In genomic region chr9:4799775-4800174, GRCh38 we compare ENCODE assay signal across 1 cellular context.
TF ChIP-seq lines count a peak whose summit lies in the region.

No MANE protein-coding gene starts in this region.

TF ChIP-seq in K562, 482 proteins besides CTCF, POLR2A, EP300 and RAD21 (continued from another document and continues in another):
- TF ChIP-seq, protein P1, sequence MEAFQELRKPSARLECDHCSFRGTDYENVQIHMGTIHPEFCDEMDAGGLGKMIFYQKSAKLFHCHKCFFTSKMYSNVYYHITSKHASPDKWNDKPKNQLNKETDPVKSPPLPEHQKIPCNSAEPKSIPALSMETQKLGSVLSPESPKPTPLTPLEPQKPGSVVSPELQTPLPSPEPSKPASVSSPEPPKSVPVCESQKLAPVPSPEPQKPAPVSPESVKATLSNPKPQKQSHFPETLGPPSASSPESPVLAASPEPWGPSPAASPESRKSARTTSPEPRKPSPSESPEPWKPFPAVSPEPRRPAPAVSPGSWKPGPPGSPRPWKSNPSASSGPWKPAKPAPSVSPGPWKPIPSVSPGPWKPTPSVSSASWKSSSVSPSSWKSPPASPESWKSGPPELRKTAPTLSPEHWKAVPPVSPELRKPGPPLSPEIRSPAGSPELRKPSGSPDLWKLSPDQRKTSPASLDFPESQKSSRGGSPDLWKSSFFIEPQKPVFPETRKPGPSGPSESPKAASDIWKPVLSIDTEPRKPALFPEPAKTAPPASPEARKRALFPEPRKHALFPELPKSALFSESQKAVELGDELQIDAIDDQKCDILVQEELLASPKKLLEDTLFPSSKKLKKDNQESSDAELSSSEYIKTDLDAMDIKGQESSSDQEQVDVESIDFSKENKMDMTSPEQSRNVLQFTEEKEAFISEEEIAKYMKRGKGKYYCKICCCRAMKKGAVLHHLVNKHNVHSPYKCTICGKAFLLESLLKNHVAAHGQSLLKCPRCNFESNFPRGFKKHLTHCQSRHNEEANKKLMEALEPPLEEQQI (IDR thresholded peaks at IDR 0.05) = peak; percentile 87
- TF ChIP-seq NFE2 (IDR thresholded peaks at IDR 0.05; ENCODE audit: low read depth) (peak; percentile 61; the same call in 1 of the 2 replicates), YY1 (IDR thresholded peaks at IDR 0.05; ENCODE audit: borderline replicate concordance in 1 of 3, control insufficient read depth in 1 of 3, extremely low read depth in 1 of 3, insufficient read depth in 3 of 3, insufficient read length in 1 of 3, insufficient replicate concordance in 2 of 3, low read depth in 1 of 3, low read length in 2 of 3) (peak in 1 of 3 experiments; percentile 40), ZEB2 (IDR thresholded peaks at IDR 0.05) (peak; percentile 37; the same call in 1 of the 2 replicates), MYC (IDR thresholded peaks at IDR 0.05; ENCODE audit: low read depth, low read length) (peak; percentile 67), MYC (CRISPR knock-in tag; IDR thresholded peaks at IDR 0.05; ENCODE audit: borderline replicate concordance, low read depth) (no peak), SMAD3 (CRISPR knock-in tag; conservative IDR thresholded peaks at IDR 0.05) (peak; percentile 77; the same call in 1 of the 2 replicates), JUN (IDR thresholded peaks at IDR 0.05; ENCODE audit: borderline replicate concordance, low read depth, low read length) (0 out of 2 replicates have a peak, but pooled peaks have one; percentile 22), JUN (CRISPR knock-in tag; IDR thresholded peaks at IDR 0.05; ENCODE audit: borderline replicate concordance) (no peak), TFAP4 (CRISPR knock-in tag; IDR thresholded peaks at IDR 0.05; ENCODE audit: borderline replicate concordance) (peak; percentile 24; the same call in 1 of the 2 replicates), BCOR (IDR thresholded peaks at IDR 0.05) (peak; percentile 62), HNRNPLL (IDR thresholded peaks at IDR 0.05; ENCODE audit: low read depth, low read length, poor library complexity, severe bottlenecking) (no peak), RNF2 (IDR thresholded peaks at IDR 0.05) (peak; percentile 73; the same call in 1 of the 2 replicates), ARID1B (IDR thresholded peaks at IDR 0.05) (peak; percentile 98), DPF2 (IDR thresholded peaks at IDR 0.05) (peak; percentile 95), HDAC3 (IDR thresholded peaks at IDR 0.05; ENCODE audit: borderline replicate concordance, partially characterized antibody) (peak; percentile 88), MYNN (IDR thresholded peaks at IDR 0.05) (peak; percentile 99), MYNN (CRISPR knock-in tag; IDR thresholded peaks at IDR 0.05) (no peak), PHB2 (IDR thresholded peaks at IDR 0.05; ENCODE audit: low read depth) (peak; percentile 89), HMBOX1 (IDR thresholded peaks at IDR 0.05) (peak; percentile 71), MAFG (tag; conservative IDR thresholded peaks at IDR 0.05) (peak; percentile 53), TEAD4 (IDR thresholded peaks at IDR 0.05; ENCODE audit: low read length) (peak; percentile 98), TEAD4 (CRISPR knock-in tag; IDR thresholded peaks at IDR 0.05; ENCODE audit: borderline replicate concordance) (no peak), FOXK1 (CRISPR knock-in tag; IDR thresholded peaks at IDR 0.05; ENCODE audit: borderline replicate concordance) (no peak), JUND (IDR thresholded peaks at IDR 0.05; ENCODE audit: borderline replicate concordance, low read depth, low read length) (peak; percentile 68), JUND (tag; IDR thresholded peaks at IDR 0.05; ENCODE audit: borderline replicate concordance, low read depth, low read length) (peak; percentile 28; the same call in 1 of the 3 replicates), NELFE (IDR thresholded peaks at IDR 0.05; ENCODE audit: insufficient read depth, insufficient read length) (no peak), L3MBTL2 (IDR thresholded peaks at IDR 0.05) (peak; percentile 75), SIN3A (IDR thresholded peaks at IDR 0.05; ENCODE audit: borderline replicate concordance in 2 of 2, control insufficient read depth in 1 of 2, low read depth in 2 of 2, low read length in 2 of 2) (no peak), MTA2 (IDR thresholded peaks at IDR 0.05; ENCODE audit: low read depth) (peak; percentile 97), FOSL1 (tag; conservative IDR thresholded peaks at IDR 0.05) (peak; percentile 58; the same call in 1 of the 2 replicates), CC2D1A (IDR thresholded peaks at IDR 0.05) (peak; percentile 88)
- TF ChIP-seq, protein P2, sequence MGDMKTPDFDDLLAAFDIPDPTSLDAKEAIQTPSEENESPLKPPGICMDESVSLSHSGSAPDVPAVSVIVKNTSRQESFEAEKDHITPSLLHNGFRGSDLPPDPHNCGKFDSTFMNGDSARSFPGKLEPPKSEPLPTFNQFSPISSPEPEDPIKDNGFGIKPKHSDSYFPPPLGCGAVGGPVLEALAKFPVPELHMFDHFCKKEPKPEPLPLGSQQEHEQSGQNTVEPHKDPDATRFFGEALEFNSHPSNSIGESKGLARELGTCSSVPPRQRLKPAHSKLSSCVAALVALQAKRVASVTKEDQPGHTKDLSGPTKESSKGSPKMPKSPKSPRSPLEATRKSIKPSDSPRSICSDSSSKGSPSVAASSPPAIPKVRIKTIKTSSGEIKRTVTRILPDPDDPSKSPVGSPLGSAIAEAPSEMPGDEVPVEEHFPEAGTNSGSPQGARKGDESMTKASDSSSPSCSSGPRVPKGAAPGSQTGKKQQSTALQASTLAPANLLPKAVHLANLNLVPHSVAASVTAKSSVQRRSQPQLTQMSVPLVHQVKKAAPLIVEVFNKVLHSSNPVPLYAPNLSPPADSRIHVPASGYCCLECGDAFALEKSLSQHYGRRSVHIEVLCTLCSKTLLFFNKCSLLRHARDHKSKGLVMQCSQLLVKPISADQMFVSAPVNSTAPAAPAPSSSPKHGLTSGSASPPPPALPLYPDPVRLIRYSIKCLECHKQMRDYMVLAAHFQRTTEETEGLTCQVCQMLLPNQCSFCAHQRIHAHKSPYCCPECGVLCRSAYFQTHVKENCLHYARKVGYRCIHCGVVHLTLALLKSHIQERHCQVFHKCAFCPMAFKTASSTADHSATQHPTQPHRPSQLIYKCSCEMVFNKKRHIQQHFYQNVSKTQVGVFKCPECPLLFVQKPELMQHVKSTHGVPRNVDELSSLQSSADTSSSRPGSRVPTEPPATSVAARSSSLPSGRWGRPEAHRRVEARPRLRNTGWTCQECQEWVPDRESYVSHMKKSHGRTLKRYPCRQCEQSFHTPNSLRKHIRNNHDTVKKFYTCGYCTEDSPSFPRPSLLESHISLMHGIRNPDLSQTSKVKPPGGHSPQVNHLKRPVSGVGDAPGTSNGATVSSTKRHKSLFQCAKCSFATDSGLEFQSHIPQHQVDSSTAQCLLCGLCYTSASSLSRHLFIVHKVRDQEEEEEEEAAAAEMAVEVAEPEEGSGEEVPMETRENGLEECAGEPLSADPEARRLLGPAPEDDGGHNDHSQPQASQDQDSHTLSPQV (IDR thresholded peaks at IDR 0.05) = peak; percentile 33; the same call in 1 of the 2 replicates
- TF ChIP-seq, protein P3, sequence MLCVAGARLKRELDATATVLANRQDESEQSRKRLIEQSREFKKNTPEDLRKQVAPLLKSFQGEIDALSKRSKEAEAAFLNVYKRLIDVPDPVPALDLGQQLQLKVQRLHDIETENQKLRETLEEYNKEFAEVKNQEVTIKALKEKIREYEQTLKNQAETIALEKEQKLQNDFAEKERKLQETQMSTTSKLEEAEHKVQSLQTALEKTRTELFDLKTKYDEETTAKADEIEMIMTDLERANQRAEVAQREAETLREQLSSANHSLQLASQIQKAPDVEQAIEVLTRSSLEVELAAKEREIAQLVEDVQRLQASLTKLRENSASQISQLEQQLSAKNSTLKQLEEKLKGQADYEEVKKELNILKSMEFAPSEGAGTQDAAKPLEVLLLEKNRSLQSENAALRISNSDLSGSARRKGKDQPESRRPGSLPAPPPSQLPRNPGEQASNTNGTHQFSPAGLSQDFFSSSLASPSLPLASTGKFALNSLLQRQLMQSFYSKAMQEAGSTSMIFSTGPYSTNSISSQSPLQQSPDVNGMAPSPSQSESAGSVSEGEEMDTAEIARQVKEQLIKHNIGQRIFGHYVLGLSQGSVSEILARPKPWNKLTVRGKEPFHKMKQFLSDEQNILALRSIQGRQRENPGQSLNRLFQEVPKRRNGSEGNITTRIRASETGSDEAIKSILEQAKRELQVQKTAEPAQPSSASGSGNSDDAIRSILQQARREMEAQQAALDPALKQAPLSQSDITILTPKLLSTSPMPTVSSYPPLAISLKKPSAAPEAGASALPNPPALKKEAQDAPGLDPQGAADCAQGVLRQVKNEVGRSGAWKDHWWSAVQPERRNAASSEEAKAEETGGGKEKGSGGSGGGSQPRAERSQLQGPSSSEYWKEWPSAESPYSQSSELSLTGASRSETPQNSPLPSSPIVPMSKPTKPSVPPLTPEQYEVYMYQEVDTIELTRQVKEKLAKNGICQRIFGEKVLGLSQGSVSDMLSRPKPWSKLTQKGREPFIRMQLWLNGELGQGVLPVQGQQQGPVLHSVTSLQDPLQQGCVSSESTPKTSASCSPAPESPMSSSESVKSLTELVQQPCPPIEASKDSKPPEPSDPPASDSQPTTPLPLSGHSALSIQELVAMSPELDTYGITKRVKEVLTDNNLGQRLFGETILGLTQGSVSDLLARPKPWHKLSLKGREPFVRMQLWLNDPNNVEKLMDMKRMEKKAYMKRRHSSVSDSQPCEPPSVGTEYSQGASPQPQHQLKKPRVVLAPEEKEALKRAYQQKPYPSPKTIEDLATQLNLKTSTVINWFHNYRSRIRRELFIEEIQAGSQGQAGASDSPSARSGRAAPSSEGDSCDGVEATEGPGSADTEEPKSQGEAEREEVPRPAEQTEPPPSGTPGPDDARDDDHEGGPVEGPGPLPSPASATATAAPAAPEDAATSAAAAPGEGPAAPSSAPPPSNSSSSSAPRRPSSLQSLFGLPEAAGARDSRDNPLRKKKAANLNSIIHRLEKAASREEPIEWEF (CRISPR knock-in tag; IDR thresholded peaks at IDR 0.05) = no peak
- TF ChIP-seq, protein P4, sequence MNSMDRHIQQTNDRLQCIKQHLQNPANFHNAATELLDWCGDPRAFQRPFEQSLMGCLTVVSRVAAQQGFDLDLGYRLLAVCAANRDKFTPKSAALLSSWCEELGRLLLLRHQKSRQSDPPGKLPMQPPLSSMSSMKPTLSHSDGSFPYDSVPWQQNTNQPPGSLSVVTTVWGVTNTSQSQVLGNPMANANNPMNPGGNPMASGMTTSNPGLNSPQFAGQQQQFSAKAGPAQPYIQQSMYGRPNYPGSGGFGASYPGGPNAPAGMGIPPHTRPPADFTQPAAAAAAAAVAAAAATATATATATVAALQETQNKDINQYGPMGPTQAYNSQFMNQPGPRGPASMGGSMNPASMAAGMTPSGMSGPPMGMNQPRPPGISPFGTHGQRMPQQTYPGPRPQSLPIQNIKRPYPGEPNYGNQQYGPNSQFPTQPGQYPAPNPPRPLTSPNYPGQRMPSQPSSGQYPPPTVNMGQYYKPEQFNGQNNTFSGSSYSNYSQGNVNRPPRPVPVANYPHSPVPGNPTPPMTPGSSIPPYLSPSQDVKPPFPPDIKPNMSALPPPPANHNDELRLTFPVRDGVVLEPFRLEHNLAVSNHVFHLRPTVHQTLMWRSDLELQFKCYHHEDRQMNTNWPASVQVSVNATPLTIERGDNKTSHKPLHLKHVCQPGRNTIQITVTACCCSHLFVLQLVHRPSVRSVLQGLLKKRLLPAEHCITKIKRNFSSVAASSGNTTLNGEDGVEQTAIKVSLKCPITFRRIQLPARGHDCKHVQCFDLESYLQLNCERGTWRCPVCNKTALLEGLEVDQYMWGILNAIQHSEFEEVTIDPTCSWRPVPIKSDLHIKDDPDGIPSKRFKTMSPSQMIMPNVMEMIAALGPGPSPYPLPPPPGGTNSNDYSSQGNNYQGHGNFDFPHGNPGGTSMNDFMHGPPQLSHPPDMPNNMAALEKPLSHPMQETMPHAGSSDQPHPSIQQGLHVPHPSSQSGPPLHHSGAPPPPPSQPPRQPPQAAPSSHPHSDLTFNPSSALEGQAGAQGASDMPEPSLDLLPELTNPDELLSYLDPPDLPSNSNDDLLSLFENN (IDR thresholded peaks at IDR 0.05; ENCODE audit: low read depth in 2 of 2, low read length in 2 of 2) = peak in 1 of 2 experiments; percentile 94; a peak in 2 of 4 replicates
- TF ChIP-seq, protein P5, sequence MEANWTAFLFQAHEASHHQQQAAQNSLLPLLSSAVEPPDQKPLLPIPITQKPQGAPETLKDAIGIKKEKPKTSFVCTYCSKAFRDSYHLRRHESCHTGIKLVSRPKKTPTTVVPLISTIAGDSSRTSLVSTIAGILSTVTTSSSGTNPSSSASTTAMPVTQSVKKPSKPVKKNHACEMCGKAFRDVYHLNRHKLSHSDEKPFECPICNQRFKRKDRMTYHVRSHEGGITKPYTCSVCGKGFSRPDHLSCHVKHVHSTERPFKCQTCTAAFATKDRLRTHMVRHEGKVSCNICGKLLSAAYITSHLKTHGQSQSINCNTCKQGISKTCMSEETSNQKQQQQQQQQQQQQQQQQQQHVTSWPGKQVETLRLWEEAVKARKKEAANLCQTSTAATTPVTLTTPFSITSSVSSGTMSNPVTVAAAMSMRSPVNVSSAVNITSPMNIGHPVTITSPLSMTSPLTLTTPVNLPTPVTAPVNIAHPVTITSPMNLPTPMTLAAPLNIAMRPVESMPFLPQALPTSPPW (CRISPR knock-in tag; IDR thresholded peaks at IDR 0.05) = peak; percentile 26; the same call in 1 of the 2 replicates
- TF ChIP-seq, protein P6, sequence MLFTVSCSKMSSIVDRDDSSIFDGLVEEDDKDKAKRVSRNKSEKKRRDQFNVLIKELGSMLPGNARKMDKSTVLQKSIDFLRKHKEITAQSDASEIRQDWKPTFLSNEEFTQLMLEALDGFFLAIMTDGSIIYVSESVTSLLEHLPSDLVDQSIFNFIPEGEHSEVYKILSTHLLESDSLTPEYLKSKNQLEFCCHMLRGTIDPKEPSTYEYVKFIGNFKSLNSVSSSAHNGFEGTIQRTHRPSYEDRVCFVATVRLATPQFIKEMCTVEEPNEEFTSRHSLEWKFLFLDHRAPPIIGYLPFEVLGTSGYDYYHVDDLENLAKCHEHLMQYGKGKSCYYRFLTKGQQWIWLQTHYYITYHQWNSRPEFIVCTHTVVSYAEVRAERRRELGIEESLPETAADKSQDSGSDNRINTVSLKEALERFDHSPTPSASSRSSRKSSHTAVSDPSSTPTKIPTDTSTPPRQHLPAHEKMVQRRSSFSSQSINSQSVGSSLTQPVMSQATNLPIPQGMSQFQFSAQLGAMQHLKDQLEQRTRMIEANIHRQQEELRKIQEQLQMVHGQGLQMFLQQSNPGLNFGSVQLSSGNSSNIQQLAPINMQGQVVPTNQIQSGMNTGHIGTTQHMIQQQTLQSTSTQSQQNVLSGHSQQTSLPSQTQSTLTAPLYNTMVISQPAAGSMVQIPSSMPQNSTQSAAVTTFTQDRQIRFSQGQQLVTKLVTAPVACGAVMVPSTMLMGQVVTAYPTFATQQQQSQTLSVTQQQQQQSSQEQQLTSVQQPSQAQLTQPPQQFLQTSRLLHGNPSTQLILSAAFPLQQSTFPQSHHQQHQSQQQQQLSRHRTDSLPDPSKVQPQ (CRISPR knock-in tag; IDR thresholded peaks at IDR 0.05; ENCODE audit: borderline replicate concordance) = 0 out of 2 replicates have a peak, but pooled peaks have one; percentile 30
